ENCODE assay signal across 19 cellular contexts in the genomic region with DNA sequence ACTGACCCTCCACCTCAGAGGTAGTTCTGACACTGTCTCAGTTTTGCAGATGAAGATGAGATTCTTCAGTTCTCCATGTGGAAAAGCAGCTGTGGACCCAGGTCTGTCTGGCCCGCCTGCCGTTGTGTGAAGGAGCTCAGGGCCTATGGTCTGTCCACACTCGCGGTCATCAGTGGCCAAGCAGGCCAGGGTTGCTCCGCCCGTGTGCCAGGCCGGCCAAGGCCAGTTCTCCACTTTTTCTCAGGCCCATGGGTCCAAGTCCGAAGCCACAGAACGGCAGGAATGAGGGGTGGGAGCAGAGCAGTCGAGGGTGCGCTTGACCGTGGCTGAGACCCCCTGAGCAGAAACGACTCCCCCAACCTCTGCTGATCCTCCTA.
"Had no signal": no experiment of that assay in that cellular context is flagged by ENCODE, and none has a peak within 500 bp of the region (broad histone marks: within the 10 kb centered on the region; RNA-seq: fewer than 3 reads in every experiment).

No MANE protein-coding gene starts in this region.

- H3K36me3 Mint-ChIP-seq: activated CD8-positive, alpha-beta memory T cell treated with anti-CD3 and anti-CD28 coated beads, Interleukin-2, amount 10 ng/mL, durations not matched to agents 7 days and 5 days; activated naive CD4-positive, alpha-beta T cell treated with anti-CD3 and anti-CD28 coated beads, Interleukin-2, amount 50 U/mL, for 24 hours had no signal

- DNase-seq: activated B cell treated with CpG ODN at 0.5 μM for 24 hours; activated CD8-positive, alpha-beta memory T cell treated with anti-CD3 and anti-CD28 coated beads, Interleukin-2, amount 10 ng/mL, durations not matched to agents 7 days and 5 days; activated CD8-positive, alpha-beta T cell treated with anti-CD3 and anti-CD28 coated beads, Interleukin-2, amount 10 ng/mL, durations not matched to agents 7 days and 5 days; activated T-cell treated with anti-CD3 and anti-CD28 coated beads, Interleukin-2, amount 50 U/mL, for 48 hours; central memory CD4-positive, alpha-beta T cell; left ventricle myocardium inferior; right cardiac atrium; spleen; stimulated activated naive CD4-positive, alpha-beta T cell; tibial artery had no signal

- H3K9me3 Mint-ChIP-seq: activated B cell treated with CpG ODN at 0.5 μM for 24 hours; activated naive CD4-positive, alpha-beta T cell treated with anti-CD3 and anti-CD28 coated beads, Interleukin-2, amount 50 U/mL, for 24 hours; activated T-helper 2 cell treated with anti-CD3 and anti-CD28 coated beads, Interferon-gamma antibody, Interleukin-2, Interleukin-4, amounts not matched to agents 10 μg/mL and 5 μg/mL and 100 μg/mL, durations not matched to agents 14 hours and 24 hours and 36 hours; T-helper 2 cell treated with Interferon-gamma antibody and Interleukin-4, amounts not matched to agents 5 μg/mL and 100 μg/mL, for 36 hours had no signal

- H3K27me3 ChIP-seq: breast epithelium, heart left ventricle, pancreas, spleen, suprapubic skin, tibial artery had no signal

- H3K27ac ChIP-seq: breast epithelium, heart left ventricle, left ventricle myocardium inferior, pancreas, spleen, suprapubic skin, tibial artery had no signal

- H3K4me3 Mint-ChIP-seq: activated B cell treated with CpG ODN at 0.5 μM for 24 hours; activated CD8-positive, alpha-beta memory T cell treated with anti-CD3 and anti-CD28 coated beads, Interleukin-2, amount 10 ng/mL, durations not matched to agents 7 days and 5 days; activated CD8-positive, alpha-beta T cell treated with anti-CD3 and anti-CD28 coated beads, Interleukin-2, amount 10 ng/mL, durations not matched to agents 7 days and 5 days; activated naive CD4-positive, alpha-beta T cell treated with anti-CD3 and anti-CD28 coated beads, Interleukin-2, amount 50 U/mL, for 24 hours; T-helper 2 cell treated with Interferon-gamma antibody and Interleukin-4, amounts not matched to agents 5 μg/mL and 100 μg/mL, for 36 hours had no signal

- H3K36me3 ChIP-seq: breast epithelium, heart left ventricle, left ventricle myocardium inferior, pancreas, spleen, suprapubic skin, tibial artery had no signal

- H3K27me3 Mint-ChIP-seq: activated B cell treated with CpG ODN at 0.5 μM for 24 hours; activated CD8-positive, alpha-beta memory T cell treated with anti-CD3 and anti-CD28 coated beads, Interleukin-2, amount 10 ng/mL, durations not matched to agents 7 days and 5 days; activated naive CD4-positive, alpha-beta T cell treated with anti-CD3 and anti-CD28 coated beads, Interleukin-2, amount 50 U/mL, for 24 hours had no signal

- H3K27ac Mint-ChIP-seq: activated B cell treated with CpG ODN at 0.5 μM for 24 hours; activated CD8-positive, alpha-beta memory T cell treated with anti-CD3 and anti-CD28 coated beads, Interleukin-2, amount 10 ng/mL, durations not matched to agents 7 days and 5 days; activated CD8-positive, alpha-beta T cell treated with anti-CD3 and anti-CD28 coated beads, Interleukin-2, amount 10 ng/mL, durations not matched to agents 7 days and 5 days; activated naive CD4-positive, alpha-beta T cell treated with anti-CD3 and anti-CD28 coated beads, Interleukin-2, amount 50 U/mL, for 24 hours; activated T-helper 2 cell treated with anti-CD3 and anti-CD28 coated beads, Interferon-gamma antibody, Interleukin-2, Interleukin-4, amounts not matched to agents 10 μg/mL and 5 μg/mL and 100 μg/mL, durations not matched to agents 14 hours and 24 hours and 36 hours; T-helper 2 cell treated with Interferon-gamma antibody and Interleukin-4, amounts not matched to agents 5 μg/mL and 100 μg/mL, for 36 hours had no signal

- ATAC-seq: activated CD8-positive, alpha-beta memory T cell treated with anti-CD3 and anti-CD28 coated beads, Interleukin-2, amount 10 ng/mL, durations not matched to agents 7 days and 5 days; heart left ventricle had no signal

- H3K4me1 ChIP-seq: breast epithelium, tibial artery had no signal

- H3K4me3 ChIP-seq: breast epithelium, heart left ventricle, left ventricle myocardium inferior, lung, mucosa of descending colon, pancreas, spleen, suprapubic skin, tibial artery had no signal

- H3K4me1 Mint-ChIP-seq: activated B cell treated with CpG ODN at 0.5 μM for 24 hours; activated CD8-positive, alpha-beta memory T cell treated with anti-CD3 and anti-CD28 coated beads, Interleukin-2, amount 10 ng/mL, durations not matched to agents 7 days and 5 days had no signal

- H3K9me3 ChIP-seq: breast epithelium, heart left ventricle, left ventricle myocardium inferior, mucosa of descending colon, pancreas, spleen, suprapubic skin, tibial artery had no signal
